Comparison of ENCODE assay signal across 1 cellular context in the genomic region with DNA sequence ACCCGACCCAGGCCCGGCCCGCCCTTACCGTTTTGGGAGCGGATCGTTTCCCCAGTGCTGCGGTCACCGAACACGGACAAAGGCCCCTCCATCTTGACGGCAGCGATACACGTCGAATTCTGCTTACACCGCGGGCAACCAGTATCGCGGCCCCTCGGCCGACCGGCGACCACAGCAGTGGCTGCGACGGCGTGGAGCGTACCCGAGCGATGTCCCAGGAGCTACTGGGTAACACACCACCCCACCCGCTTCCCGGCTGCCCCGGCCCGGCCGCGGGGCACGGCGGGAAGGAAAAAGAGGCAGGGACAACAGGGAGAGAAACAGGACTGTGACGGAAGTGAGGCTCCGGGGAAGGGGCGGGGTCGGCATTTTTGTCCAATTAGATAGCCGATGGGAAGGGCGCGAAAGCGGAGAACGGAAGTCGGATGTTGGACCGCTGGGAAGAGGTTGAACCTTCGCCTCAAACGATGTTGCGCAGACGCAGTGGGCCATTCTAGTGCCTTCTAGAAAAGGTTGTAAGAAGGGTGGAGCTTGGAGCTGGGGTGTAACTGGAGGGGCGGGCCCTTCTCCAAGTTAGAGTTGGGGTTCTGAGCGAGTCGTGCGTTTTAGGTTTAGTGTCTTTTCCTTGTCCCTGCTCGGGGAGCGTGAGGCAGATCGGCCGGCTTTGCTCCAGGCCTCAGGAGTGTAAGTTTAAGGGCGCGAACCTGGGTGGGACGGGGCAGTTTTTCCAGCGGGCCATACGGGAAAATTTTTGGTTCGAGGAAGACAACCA.
A peak's percentile ranks its signal among the peaks of the same experiment; 100 is the strongest.
TF ChIP-seq lines count a peak whose summit lies in the region.

A gene (minus strand): TSS at position 226 of the 772 bp plus-strand sequence. CDS start 134 bp downstream, at position 92.

TF ChIP-seq in HepG2, 621 proteins besides CTCF, POLR2A, EP300 and RAD21 (continued from another document and continues in another):
- TF ChIP-seq, protein P1, sequence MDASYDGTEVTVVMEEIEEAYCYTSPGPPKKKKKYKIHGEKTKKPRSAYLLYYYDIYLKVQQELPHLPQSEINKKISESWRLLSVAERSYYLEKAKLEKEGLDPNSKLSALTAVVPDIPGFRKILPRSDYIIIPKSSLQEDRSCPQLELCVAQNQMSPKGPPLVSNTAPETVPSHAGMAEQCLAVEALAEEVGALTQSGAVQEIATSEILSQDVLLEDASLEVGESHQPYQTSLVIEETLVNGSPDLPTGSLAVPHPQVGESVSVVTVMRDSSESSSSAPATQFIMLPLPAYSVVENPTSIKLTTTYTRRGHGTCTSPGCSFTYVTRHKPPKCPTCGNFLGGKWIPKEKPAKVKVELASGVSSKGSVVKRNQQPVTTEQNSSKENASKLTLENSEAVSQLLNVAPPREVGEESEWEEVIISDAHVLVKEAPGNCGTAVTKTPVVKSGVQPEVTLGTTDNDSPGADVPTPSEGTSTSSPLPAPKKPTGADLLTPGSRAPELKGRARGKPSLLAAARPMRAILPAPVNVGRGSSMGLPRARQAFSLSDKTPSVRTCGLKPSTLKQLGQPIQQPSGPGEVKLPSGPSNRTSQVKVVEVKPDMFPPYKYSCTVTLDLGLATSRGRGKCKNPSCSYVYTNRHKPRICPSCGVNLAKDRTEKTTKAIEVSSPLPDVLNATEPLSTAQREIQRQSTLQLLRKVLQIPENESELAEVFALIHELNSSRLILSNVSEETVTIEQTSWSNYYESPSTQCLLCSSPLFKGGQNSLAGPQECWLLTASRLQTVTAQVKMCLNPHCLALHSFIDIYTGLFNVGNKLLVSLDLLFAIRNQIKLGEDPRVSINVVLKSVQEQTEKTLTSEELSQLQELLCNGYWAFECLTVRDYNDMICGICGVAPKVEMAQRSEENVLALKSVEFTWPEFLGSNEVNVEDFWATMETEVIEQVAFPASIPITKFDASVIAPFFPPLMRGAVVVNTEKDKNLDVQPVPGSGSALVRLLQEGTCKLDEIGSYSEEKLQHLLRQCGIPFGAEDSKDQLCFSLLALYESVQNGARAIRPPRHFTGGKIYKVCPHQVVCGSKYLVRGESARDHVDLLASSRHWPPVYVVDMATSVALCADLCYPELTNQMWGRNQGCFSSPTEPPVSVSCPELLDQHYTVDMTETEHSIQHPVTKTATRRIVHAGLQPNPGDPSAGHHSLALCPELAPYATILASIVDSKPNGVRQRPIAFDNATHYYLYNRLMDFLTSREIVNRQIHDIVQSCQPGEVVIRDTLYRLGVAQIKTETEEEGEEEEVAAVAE (CRISPR knock-in tag; IDR thresholded peaks at IDR 0.05; ENCODE audit: borderline replicate concordance) = peak; percentile 92
- TF ChIP-seq ETV6 (CRISPR knock-in tag; conservative IDR thresholded peaks at IDR 0.05) (peak; percentile 68; the same call in 1 of the 2 replicates), RXRB (CRISPR knock-in tag; IDR thresholded peaks at IDR 0.05; ENCODE audit: borderline replicate concordance) (peak; percentile 76; the same call in 1 of the 2 replicates), ZNF737 (CRISPR knock-in tag; IDR thresholded peaks at IDR 0.05; ENCODE audit: borderline replicate concordance) (0 out of 2 replicates have a peak, but pooled peaks have one; percentile 85), NR2C2 (CRISPR knock-in tag; IDR thresholded peaks at IDR 0.05; ENCODE audit: borderline replicate concordance) (no peak), JUN (CRISPR knock-in tag; IDR thresholded peaks at IDR 0.05) (no peak), ZIK1 (CRISPR knock-in tag; IDR thresholded peaks at IDR 0.05; ENCODE audit: borderline replicate concordance, low read depth) (peak; percentile 77; the same call in 1 of the 2 replicates), SATB2 (CRISPR knock-in tag; IDR thresholded peaks at IDR 0.05) (0 out of 2 replicates have a peak, but pooled peaks have one; percentile 23), ZNF207 (IDR thresholded peaks at IDR 0.05; ENCODE audit: borderline replicate concordance) (no peak), NFYC (CRISPR knock-in tag; IDR thresholded peaks at IDR 0.05) (peak; percentile 90), KDM5B (CRISPR knock-in tag; IDR thresholded peaks at IDR 0.05; ENCODE audit: borderline replicate concordance) (peak; percentile 90), ZKSCAN1 (IDR thresholded peaks at IDR 0.05; ENCODE audit: low read length) (no peak), ZNF33B (CRISPR knock-in tag; IDR thresholded peaks at IDR 0.05) (peak; percentile 22; the same call in 1 of the 2 replicates), BORCS8-MEF2B (CRISPR knock-in tag; IDR thresholded peaks at IDR 0.05) (peak; percentile 87), PCBP2 (optimal IDR thresholded peaks at IDR 0.05; ENCODE audit: low read depth, low read length, poor library complexity, severe bottlenecking) (no peak), ZSCAN20 (CRISPR knock-in tag; IDR thresholded peaks at IDR 0.05; ENCODE audit: borderline replicate concordance) (no peak), ZNF329 (CRISPR knock-in tag; IDR thresholded peaks at IDR 0.05; ENCODE audit: low read depth) (no peak), ZFY (CRISPR knock-in tag; IDR thresholded peaks at IDR 0.05) (peak; percentile 94), RARG (CRISPR knock-in tag; IDR thresholded peaks at IDR 0.05; ENCODE audit: low read depth) (peak; percentile 24; the same call in 1 of the 2 replicates), NRL (CRISPR knock-in tag; IDR thresholded peaks at IDR 0.05; ENCODE audit: borderline replicate concordance) (no peak), ZNF577 (CRISPR knock-in tag; IDR thresholded peaks at IDR 0.05; ENCODE audit: borderline replicate concordance, low read depth) (0 out of 2 replicates have a peak, but pooled peaks have one; percentile 39), ZNF7 (CRISPR knock-in tag; IDR thresholded peaks at IDR 0.05) (no peak), ZNF430 (CRISPR knock-in tag; IDR thresholded peaks at IDR 0.05) (peak; percentile 89), HOXA7 (CRISPR knock-in tag; IDR thresholded peaks at IDR 0.05) (0 out of 2 replicates have a peak, but pooled peaks have one; percentile 64), ZNF589 (CRISPR knock-in tag; conservative IDR thresholded peaks at IDR 0.05) (peak; percentile 94), HNF4A (CRISPR knock-in tag; IDR thresholded peaks at IDR 0.05) (peak; percentile 21), ZNF451 (CRISPR knock-in tag; IDR thresholded peaks at IDR 0.05) (peak; percentile 66; the same call in 1 of the 2 replicates), ZNF552 (CRISPR knock-in tag; IDR thresholded peaks at IDR 0.05; ENCODE audit: borderline replicate concordance) (no peak), ISL2 (CRISPR knock-in tag; IDR thresholded peaks at IDR 0.05) (peak; percentile 29; the same call in 1 of the 2 replicates), SMAD3 (CRISPR knock-in tag; IDR thresholded peaks at IDR 0.05) (peak; percentile 89), SSRP1 (CRISPR knock-in tag; IDR thresholded peaks at IDR 0.05) (no peak; the same call in 1 of the 2 replicates), ZNF674 (CRISPR knock-in tag; IDR thresholded peaks at IDR 0.05; ENCODE audit: low read depth) (no peak), CHD4 (IDR thresholded peaks at IDR 0.05; ENCODE audit: borderline replicate concordance, low read length) (peak; percentile 94; the same call in 1 of the 2 replicates), ZBTB38 (CRISPR knock-in tag; IDR thresholded peaks at IDR 0.05) (peak; percentile 42; the same call in 1 of the 2 replicates), ZFX (CRISPR knock-in tag; IDR thresholded peaks at IDR 0.05; ENCODE audit: low read depth) (peak; percentile 93)
- TF ChIP-seq, protein P2, sequence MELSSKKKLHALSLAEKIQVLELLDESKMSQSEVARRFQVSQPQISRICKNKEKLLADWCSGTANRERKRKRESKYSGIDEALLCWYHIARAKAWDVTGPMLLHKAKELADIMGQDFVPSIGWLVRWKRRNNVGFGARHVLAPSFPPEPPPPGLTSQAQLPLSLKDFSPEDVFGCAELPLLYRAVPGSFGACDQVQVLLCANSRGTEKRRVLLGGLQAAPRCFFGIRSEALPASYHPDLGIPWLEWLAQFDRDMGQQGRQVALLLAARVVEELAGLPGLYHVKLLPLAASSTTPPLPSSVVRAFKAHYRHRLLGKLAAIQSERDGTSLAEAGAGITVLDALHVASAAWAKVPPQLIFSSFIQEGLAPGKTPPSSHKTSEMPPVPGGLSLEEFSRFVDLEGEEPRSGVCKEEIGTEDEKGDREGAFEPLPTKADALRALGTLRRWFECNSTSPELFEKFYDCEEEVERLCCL (CRISPR knock-in tag; IDR thresholded peaks at IDR 0.05; ENCODE audit: borderline replicate concordance) = no peak
- TF ChIP-seq, protein P3, sequence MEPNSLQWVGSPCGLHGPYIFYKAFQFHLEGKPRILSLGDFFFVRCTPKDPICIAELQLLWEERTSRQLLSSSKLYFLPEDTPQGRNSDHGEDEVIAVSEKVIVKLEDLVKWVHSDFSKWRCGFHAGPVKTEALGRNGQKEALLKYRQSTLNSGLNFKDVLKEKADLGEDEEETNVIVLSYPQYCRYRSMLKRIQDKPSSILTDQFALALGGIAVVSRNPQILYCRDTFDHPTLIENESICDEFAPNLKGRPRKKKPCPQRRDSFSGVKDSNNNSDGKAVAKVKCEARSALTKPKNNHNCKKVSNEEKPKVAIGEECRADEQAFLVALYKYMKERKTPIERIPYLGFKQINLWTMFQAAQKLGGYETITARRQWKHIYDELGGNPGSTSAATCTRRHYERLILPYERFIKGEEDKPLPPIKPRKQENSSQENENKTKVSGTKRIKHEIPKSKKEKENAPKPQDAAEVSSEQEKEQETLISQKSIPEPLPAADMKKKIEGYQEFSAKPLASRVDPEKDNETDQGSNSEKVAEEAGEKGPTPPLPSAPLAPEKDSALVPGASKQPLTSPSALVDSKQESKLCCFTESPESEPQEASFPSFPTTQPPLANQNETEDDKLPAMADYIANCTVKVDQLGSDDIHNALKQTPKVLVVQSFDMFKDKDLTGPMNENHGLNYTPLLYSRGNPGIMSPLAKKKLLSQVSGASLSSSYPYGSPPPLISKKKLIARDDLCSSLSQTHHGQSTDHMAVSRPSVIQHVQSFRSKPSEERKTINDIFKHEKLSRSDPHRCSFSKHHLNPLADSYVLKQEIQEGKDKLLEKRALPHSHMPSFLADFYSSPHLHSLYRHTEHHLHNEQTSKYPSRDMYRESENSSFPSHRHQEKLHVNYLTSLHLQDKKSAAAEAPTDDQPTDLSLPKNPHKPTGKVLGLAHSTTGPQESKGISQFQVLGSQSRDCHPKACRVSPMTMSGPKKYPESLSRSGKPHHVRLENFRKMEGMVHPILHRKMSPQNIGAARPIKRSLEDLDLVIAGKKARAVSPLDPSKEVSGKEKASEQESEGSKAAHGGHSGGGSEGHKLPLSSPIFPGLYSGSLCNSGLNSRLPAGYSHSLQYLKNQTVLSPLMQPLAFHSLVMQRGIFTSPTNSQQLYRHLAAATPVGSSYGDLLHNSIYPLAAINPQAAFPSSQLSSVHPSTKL (CRISPR knock-in tag; IDR thresholded peaks at IDR 0.05) = no peak; the same call in 1 of the 2 replicates
- TF ChIP-seq, protein P4, sequence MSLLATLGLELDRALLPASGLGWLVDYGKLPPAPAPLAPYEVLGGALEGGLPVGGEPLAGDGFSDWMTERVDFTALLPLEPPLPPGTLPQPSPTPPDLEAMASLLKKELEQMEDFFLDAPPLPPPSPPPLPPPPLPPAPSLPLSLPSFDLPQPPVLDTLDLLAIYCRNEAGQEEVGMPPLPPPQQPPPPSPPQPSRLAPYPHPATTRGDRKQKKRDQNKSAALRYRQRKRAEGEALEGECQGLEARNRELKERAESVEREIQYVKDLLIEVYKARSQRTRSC (CRISPR knock-in tag; IDR thresholded peaks at IDR 0.05; ENCODE audit: low read depth) = peak; percentile 86; the same call in 1 of the 2 replicates
- TF ChIP-seq, protein P5, sequence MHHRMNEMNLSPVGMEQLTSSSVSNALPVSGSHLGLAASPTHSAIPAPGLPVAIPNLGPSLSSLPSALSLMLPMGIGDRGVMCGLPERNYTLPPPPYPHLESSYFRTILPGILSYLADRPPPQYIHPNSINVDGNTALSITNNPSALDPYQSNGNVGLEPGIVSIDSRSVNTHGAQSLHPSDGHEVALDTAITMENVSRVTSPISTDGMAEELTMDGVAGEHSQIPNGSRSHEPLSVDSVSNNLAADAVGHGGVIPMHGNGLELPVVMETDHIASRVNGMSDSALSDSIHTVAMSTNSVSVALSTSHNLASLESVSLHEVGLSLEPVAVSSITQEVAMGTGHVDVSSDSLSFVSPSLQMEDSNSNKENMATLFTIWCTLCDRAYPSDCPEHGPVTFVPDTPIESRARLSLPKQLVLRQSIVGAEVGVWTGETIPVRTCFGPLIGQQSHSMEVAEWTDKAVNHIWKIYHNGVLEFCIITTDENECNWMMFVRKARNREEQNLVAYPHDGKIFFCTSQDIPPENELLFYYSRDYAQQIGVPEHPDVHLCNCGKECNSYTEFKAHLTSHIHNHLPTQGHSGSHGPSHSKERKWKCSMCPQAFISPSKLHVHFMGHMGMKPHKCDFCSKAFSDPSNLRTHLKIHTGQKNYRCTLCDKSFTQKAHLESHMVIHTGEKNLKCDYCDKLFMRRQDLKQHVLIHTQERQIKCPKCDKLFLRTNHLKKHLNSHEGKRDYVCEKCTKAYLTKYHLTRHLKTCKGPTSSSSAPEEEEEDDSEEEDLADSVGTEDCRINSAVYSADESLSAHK (CRISPR knock-in tag; IDR thresholded peaks at IDR 0.05; ENCODE audit: borderline replicate concordance) = no peak
- TF ChIP-seq, protein P6, sequence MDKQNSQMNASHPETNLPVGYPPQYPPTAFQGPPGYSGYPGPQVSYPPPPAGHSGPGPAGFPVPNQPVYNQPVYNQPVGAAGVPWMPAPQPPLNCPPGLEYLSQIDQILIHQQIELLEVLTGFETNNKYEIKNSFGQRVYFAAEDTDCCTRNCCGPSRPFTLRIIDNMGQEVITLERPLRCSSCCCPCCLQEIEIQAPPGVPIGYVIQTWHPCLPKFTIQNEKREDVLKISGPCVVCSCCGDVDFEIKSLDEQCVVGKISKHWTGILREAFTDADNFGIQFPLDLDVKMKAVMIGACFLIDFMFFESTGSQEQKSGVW (CRISPR knock-in tag; IDR thresholded peaks at IDR 0.05; ENCODE audit: borderline replicate concordance) = no peak
- TF ChIP-seq, protein P7, sequence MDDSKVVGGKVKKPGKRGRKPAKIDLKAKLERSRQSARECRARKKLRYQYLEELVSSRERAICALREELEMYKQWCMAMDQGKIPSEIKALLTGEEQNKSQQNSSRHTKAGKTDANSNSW (CRISPR knock-in tag; IDR thresholded peaks at IDR 0.05; ENCODE audit: borderline replicate concordance) = no peak; the same call in 1 of the 2 replicates
- TF ChIP-seq, protein P8, sequence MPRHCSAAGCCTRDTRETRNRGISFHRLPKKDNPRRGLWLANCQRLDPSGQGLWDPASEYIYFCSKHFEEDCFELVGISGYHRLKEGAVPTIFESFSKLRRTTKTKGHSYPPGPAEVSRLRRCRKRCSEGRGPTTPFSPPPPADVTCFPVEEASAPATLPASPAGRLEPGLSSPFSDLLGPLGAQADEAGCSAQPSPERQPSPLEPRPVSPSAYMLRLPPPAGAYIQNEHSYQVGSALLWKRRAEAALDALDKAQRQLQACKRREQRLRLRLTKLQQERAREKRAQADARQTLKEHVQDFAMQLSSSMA (CRISPR knock-in tag; IDR thresholded peaks at IDR 0.05) = peak; percentile 50
- TF ChIP-seq, protein P9, sequence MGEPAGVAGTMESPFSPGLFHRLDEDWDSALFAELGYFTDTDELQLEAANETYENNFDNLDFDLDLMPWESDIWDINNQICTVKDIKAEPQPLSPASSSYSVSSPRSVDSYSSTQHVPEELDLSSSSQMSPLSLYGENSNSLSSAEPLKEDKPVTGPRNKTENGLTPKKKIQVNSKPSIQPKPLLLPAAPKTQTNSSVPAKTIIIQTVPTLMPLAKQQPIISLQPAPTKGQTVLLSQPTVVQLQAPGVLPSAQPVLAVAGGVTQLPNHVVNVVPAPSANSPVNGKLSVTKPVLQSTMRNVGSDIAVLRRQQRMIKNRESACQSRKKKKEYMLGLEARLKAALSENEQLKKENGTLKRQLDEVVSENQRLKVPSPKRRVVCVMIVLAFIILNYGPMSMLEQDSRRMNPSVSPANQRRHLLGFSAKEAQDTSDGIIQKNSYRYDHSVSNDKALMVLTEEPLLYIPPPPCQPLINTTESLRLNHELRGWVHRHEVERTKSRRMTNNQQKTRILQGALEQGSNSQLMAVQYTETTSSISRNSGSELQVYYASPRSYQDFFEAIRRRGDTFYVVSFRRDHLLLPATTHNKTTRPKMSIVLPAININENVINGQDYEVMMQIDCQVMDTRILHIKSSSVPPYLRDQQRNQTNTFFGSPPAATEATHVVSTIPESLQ (CRISPR knock-in tag; conservative IDR thresholded peaks at IDR 0.05) = no peak
